In the genomic region with DNA sequence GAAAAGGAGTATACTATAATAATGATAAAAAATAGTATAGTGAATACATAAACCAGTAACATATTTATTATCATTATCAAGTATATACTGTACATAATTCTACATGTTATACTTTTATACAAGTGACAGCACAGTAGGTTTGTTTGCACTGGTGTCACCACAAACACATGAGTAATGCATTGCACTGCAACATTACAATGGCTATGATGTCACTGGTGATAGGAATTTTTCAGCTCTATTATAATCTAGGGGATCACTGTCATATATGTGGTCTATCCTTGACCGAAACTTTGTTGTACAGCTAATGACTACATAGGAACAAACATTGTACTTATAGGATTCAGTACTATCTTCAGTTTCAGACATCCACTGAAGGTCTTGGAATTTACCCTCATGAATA, we compare ENCODE assay signal across 20 cellular contexts.
DNase-seq lines count a peak whose midpoint lies in the region; ATAC-seq, FAIRE-seq and TF ChIP-seq lines count a peak whose summit lies in the region.
"Had no signal": no experiment of that assay in that cellular context is flagged by ENCODE, and none has a peak within 500 bp of the region (broad histone marks: within the 10 kb centered on the region; RNA-seq: fewer than 3 reads in every experiment).

No MANE protein-coding gene starts in this region.

- no peaks in the 10 kb centered on the region for H3K79me2 ChIP-seq in astrocyte (ENCODE audit: insufficient read depth, low read length)
- H3K79me2 ChIP-seq: parathyroid adenoma had no signal

- no peak overlapping the region for H3K27ac Mint-ChIP-seq in Calu3 (ENCODE audit: unreplicated experiment)
- no peak overlapping the region for H3K27ac Mint-ChIP-seq in astrocyte (ENCODE audit: unreplicated experiment)
- no peak overlapping the region for H3K27ac Mint-ChIP-seq in natural killer cell
- H3K27ac Mint-ChIP-seq: CD8-positive, alpha-beta memory T cell had no signal

- H4K20me1 ChIP-seq in astrocyte (ENCODE audit: insufficient read depth, low read length) = no peaks in the 10 kb centered on the region

- no TSS peak for BruUV-seq in Calu3 (replicated peaks; lab: Mats Ljungman, UMichigan)

- intact Hi-C loops in Calu3 (cut with micrococcal nuclease; ENCODE audit: unreplicated experiment) (no loop called here), natural killer cell (cut with micrococcal nuclease) (no loop called here), head of caudate nucleus (cut with DNase I) (no loop called here)

- peak; percentile 11 for DNase-seq in Calu3
- peak; percentile 23 for DNase-seq in HS-5 (ENCODE audit: low read depth)
- DNase-seq in astrocyte (ENCODE audit: low read depth) = peak; percentile 60
- peak; percentile 22 to 34 for DNase-seq in foreskin keratinocyte
- no peak for DNase-seq in NOMO-1 treated with dmso at 0.1 percent for 144 hours (lab: John Stamatoyannopoulos, UW; ENCODE audit: unreplicated experiment)
- no peak for DNase-seq in natural killer cell
- DNase-seq in head of caudate nucleus = no peak
- DNase-seq: activated CD4-positive, alpha-beta T cell treated with anti-CD3 and anti-CD28 coated beads for 48 hours; activated gamma-delta T cell; adrenal gland; CD8-positive, alpha-beta memory T cell; Karpas-422; lower lobe of right lung; NCI-H1105 treated with DMSO at 0.1 percent for 48 hours; NCI-H774; Peyer's patch; stimulated activated CD4-positive, alpha-beta T cell treated with anti-CD3 and anti-CD28 coated beads, Interleukin-2, amount 100 ng/mL, for 24 hours; stomach had no signal

- no peaks in the 10 kb centered on the region for H3K9me3 Mint-ChIP-seq in Calu3 (ENCODE audit: low read depth, unreplicated experiment)
- H3K9me3 Mint-ChIP-seq in astrocyte (ENCODE audit: unreplicated experiment) = no peaks in the 10 kb centered on the region
- peaks cover 11 to 16% of the 10 kb centered on the region in 2 donors for H3K9me3 Mint-ChIP-seq in natural killer cell

- CTCF ChIA-PET in Calu3 (lab: Charles Lee) = no interaction called here

- H3K4me3 Mint-ChIP-seq in Calu3 (ENCODE audit: low read depth, unreplicated experiment) (no peak overlapping the region), astrocyte (ENCODE audit: unreplicated experiment) (no peak overlapping the region), natural killer cell (no peak overlapping the region)
- H3K4me3 Mint-ChIP-seq: CD8-positive, alpha-beta memory T cell had no signal

- H3K27me3 Mint-ChIP-seq in Calu3 (ENCODE audit: unreplicated experiment) (no peaks in the 10 kb centered on the region), astrocyte (ENCODE audit: low read depth, unreplicated experiment) (no peaks in the 10 kb centered on the region), natural killer cell (ENCODE audit: low read depth in 2 of 2) (no peaks in the 10 kb centered on the region)
- H3K27me3 Mint-ChIP-seq: CD8-positive, alpha-beta memory T cell had no signal

- no peaks in the 10 kb centered on the region for H3K9me3 ChIP-seq in astrocyte (ENCODE audit: insufficient read depth, low read depth, low read length)
- H3K9me3 ChIP-seq: adrenal gland, lower lobe of right lung, Peyer's patch had no signal

- H3K36me3 Mint-ChIP-seq in Calu3 (ENCODE audit: insufficient read depth, unreplicated experiment) (no peaks in the 10 kb centered on the region), astrocyte (ENCODE audit: low read depth, unreplicated experiment) (no peaks in the 10 kb centered on the region), natural killer cell (no peaks in the 10 kb centered on the region)
- H3K36me3 Mint-ChIP-seq: CD8-positive, alpha-beta memory T cell had no signal

- no peaks in the 10 kb centered on the region for H3K27me3 ChIP-seq in astrocyte (ENCODE audit: insufficient read depth, low read length)
- no peaks in the 10 kb centered on the region for H3K27me3 ChIP-seq in foreskin keratinocyte
- H3K27me3 ChIP-seq: adrenal gland, Peyer's patch, stomach had no signal

- peaks cover 4% of the 10 kb centered on the region for H3K4me1 ChIP-seq in astrocyte (ENCODE audit: insufficient read depth, low read length)
- H3K4me1 ChIP-seq in foreskin keratinocyte = peaks cover 7% of the 10 kb centered on the region
- H3K4me1 ChIP-seq: adrenal gland, lower lobe of right lung, parathyroid adenoma, Peyer's patch, stomach had no signal

- H2AFZ ChIP-seq in astrocyte (ENCODE audit: low read depth, low read length) = no peak overlapping the region
- H2AFZ ChIP-seq: parathyroid adenoma had no signal

- FAIRE-seq in astrocyte (lab: Jason Lieb, UNC) = no peak

- peaks cover under 1% of the 10 kb centered on the region for H3K4me1 Mint-ChIP-seq in Calu3 (ENCODE audit: low read depth, unreplicated experiment)
- H3K4me1 Mint-ChIP-seq in astrocyte (ENCODE audit: low read depth, unreplicated experiment) = peaks cover 2% of the 10 kb centered on the region
- H3K4me1 Mint-ChIP-seq in natural killer cell = no peaks in the 10 kb centered on the region
- H3K4me1 Mint-ChIP-seq: CD8-positive, alpha-beta memory T cell had no signal

- ATAC-seq in foreskin keratinocyte (peak; percentile 56), GM18858 (IDR thresholded peaks at IDR 0.05; ENCODE audit: unreplicated experiment) (no peak), natural killer cell (no peak)
- ATAC-seq: lower lobe of right lung had no signal

- H3K4me3 ChIP-seq in astrocyte (ENCODE audit: insufficient read depth, low read depth, low read length) = no peak overlapping the region
- H3K4me3 ChIP-seq: adrenal gland, lower lobe of right lung, Peyer's patch, stomach had no signal

- no peaks in the 10 kb centered on the region for H3K36me3 ChIP-seq in astrocyte (ENCODE audit: insufficient read depth, low read length)
- H3K36me3 ChIP-seq: adrenal gland, lower lobe of right lung, Peyer's patch, stomach had no signal

- peak overlapping the region; percentile 78 for H3K27ac ChIP-seq in astrocyte (ENCODE audit: low read depth, low read length)
- no peak overlapping the region for H3K27ac ChIP-seq in foreskin keratinocyte
- H3K27ac ChIP-seq: adrenal gland, lower lobe of right lung, parathyroid adenoma, Peyer's patch, stomach had no signal

- no peak overlapping the region for H3K9ac ChIP-seq in astrocyte (ENCODE audit: low read length)
- H3K9ac ChIP-seq: parathyroid adenoma had no signal

- TF ChIP-seq CTCF in Calu3 (IDR thresholded peaks at IDR 0.05; ENCODE audit: unreplicated experiment) = no peak
- no peak for TF ChIP-seq CTCF in astrocyte (IDR thresholded peaks at IDR 0.05; ENCODE audit: insufficient read depth, low read depth, low read length)
- no peak for TF ChIP-seq CTCF in foreskin keratinocyte (conservative IDR thresholded peaks at IDR 0.05)
- no peak for TF ChIP-seq CTCF in natural killer cell (IDR thresholded peaks at IDR 0.05)

- H3K4me2 ChIP-seq in astrocyte (ENCODE audit: low read length) = no peak overlapping the region

Comparison
In these comparisons a context has a peak if more than half of its experiments do, and no peak if none do; other contexts are left out.
1. DNase-seq: peak in Calu3 (single experiment), HS-5 (single experiment), astrocyte (single experiment) and foreskin keratinocyte (2 of 2); none in NOMO-1 treated with dmso at 0.1 percent for 144 hours (single experiment), natural killer cell (single experiment) and head of caudate nucleus (0 of 42).